Comparison of ENCODE assay signal across 1 cellular context in the genomic region with DNA sequence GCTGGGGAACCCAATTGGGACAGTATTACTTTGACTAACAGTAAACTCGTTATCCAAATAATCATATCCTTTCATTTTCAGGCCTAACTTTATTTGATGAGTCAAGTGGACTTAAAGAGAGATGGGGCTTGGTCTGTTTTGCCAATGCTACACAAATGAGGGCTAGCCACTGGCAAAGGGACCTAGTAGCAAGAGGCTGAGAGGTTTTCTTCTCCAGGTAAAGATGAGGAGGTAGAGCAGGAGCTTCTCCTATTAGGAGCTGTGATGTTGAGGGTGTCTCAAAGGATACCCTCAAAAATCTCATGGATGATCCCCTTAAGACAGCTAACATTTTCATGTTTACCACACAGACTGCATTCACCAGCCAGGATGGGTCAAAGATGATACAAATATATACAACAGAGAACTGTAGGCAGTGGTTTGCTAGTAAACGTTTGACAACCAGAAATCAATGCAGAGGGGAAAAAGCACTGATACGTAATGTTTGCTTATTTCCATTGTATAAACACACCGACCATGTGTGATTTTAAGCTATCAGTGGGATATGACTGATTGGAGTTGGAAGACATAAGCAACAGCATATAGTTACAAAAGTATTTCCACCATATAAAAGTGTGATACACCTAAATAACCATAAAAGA.
A peak's percentile ranks its signal among the peaks of the same experiment; 100 is the strongest.
TF ChIP-seq lines count a peak whose summit lies in the region.

No MANE protein-coding gene starts in this region.

TF ChIP-seq in HepG2, 621 proteins besides CTCF, POLR2A, EP300 and RAD21 (continued from another document and continues in another):
- TF ChIP-seq, protein P1, sequence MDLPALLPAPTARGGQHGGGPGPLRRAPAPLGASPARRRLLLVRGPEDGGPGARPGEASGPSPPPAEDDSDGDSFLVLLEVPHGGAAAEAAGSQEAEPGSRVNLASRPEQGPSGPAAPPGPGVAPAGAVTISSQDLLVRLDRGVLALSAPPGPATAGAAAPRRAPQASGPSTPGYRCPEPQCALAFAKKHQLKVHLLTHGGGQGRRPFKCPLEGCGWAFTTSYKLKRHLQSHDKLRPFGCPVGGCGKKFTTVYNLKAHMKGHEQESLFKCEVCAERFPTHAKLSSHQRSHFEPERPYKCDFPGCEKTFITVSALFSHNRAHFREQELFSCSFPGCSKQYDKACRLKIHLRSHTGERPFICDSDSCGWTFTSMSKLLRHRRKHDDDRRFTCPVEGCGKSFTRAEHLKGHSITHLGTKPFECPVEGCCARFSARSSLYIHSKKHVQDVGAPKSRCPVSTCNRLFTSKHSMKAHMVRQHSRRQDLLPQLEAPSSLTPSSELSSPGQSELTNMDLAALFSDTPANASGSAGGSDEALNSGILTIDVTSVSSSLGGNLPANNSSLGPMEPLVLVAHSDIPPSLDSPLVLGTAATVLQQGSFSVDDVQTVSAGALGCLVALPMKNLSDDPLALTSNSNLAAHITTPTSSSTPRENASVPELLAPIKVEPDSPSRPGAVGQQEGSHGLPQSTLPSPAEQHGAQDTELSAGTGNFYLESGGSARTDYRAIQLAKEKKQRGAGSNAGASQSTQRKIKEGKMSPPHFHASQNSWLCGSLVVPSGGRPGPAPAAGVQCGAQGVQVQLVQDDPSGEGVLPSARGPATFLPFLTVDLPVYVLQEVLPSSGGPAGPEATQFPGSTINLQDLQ (CRISPR knock-in tag; IDR thresholded peaks at IDR 0.05), result no peak
- TF ChIP-seq, protein P2, sequence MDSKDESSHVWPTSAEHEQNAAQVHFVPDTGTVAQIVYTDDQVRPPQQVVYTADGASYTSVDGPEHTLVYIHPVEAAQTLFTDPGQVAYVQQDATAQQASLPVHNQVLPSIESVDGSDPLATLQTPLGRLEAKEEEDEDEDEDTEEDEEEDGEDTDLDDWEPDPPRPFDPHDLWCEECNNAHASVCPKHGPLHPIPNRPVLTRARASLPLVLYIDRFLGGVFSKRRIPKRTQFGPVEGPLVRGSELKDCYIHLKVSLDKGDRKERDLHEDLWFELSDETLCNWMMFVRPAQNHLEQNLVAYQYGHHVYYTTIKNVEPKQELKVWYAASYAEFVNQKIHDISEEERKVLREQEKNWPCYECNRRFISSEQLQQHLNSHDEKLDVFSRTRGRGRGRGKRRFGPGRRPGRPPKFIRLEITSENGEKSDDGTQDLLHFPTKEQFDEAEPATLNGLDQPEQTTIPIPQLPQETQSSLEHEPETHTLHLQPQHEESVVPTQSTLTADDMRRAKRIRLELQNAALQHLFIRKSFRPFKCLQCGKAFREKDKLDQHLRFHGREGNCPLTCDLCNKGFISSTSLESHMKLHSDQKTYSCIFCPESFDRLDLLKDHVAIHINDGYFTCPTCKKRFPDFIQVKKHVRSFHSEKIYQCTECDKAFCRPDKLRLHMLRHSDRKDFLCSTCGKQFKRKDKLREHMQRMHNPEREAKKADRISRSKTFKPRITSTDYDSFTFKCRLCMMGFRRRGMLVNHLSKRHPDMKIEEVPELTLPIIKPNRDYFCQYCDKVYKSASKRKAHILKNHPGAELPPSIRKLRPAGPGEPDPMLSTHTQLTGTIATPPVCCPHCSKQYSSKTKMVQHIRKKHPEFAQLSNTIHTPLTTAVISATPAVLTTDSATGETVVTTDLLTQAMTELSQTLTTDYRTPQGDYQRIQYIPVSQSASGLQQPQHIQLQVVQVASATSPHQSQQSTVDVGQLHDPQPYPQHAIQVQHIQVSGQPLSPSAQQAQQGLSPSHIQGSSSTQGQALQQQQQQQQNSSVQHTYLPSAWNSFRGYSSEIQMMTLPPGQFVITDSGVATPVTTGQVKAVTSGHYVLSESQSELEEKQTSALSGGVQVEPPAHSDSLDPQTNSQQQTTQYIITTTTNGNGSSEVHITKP (CRISPR knock-in tag; IDR thresholded peaks at IDR 0.05; ENCODE audit: low read depth), result no peak
- no peak for TF ChIP-seq HIC2 (CRISPR knock-in tag; IDR thresholded peaks at IDR 0.05; ENCODE audit: low read depth)
- TF ChIP-seq MIER3 (CRISPR knock-in tag; IDR thresholded peaks at IDR 0.05; ENCODE audit: borderline replicate concordance), result no peak
- TF ChIP-seq ZBTB14 (CRISPR knock-in tag; IDR thresholded peaks at IDR 0.05), result no peak
- no peak for TF ChIP-seq ZFAT (CRISPR knock-in tag; conservative IDR thresholded peaks at IDR 0.05)
- 0 out of 2 replicates have a peak, but pooled peaks have one; percentile 13 for TF ChIP-seq HOXA3 (CRISPR knock-in tag; IDR thresholded peaks at IDR 0.05)
- no peak for TF ChIP-seq ZNF567 (CRISPR knock-in tag; IDR thresholded peaks at IDR 0.05; ENCODE audit: borderline replicate concordance)
- TF ChIP-seq ZNF17 (CRISPR knock-in tag; IDR thresholded peaks at IDR 0.05), result no peak
- no peak for TF ChIP-seq MTF2 (CRISPR knock-in tag; IDR thresholded peaks at IDR 0.05; ENCODE audit: borderline replicate concordance)
- no peak for TF ChIP-seq CBFB (CRISPR knock-in tag; IDR thresholded peaks at IDR 0.05)
- no peak for TF ChIP-seq EED (CRISPR knock-in tag; IDR thresholded peaks at IDR 0.05)
- TF ChIP-seq MLXIP (CRISPR knock-in tag; IDR thresholded peaks at IDR 0.05; ENCODE audit: borderline replicate concordance), result no peak
- TF ChIP-seq ZBTB20 (CRISPR knock-in tag; IDR thresholded peaks at IDR 0.05; ENCODE audit: borderline replicate concordance, low read depth), result no peak
- TF ChIP-seq, protein P3, sequence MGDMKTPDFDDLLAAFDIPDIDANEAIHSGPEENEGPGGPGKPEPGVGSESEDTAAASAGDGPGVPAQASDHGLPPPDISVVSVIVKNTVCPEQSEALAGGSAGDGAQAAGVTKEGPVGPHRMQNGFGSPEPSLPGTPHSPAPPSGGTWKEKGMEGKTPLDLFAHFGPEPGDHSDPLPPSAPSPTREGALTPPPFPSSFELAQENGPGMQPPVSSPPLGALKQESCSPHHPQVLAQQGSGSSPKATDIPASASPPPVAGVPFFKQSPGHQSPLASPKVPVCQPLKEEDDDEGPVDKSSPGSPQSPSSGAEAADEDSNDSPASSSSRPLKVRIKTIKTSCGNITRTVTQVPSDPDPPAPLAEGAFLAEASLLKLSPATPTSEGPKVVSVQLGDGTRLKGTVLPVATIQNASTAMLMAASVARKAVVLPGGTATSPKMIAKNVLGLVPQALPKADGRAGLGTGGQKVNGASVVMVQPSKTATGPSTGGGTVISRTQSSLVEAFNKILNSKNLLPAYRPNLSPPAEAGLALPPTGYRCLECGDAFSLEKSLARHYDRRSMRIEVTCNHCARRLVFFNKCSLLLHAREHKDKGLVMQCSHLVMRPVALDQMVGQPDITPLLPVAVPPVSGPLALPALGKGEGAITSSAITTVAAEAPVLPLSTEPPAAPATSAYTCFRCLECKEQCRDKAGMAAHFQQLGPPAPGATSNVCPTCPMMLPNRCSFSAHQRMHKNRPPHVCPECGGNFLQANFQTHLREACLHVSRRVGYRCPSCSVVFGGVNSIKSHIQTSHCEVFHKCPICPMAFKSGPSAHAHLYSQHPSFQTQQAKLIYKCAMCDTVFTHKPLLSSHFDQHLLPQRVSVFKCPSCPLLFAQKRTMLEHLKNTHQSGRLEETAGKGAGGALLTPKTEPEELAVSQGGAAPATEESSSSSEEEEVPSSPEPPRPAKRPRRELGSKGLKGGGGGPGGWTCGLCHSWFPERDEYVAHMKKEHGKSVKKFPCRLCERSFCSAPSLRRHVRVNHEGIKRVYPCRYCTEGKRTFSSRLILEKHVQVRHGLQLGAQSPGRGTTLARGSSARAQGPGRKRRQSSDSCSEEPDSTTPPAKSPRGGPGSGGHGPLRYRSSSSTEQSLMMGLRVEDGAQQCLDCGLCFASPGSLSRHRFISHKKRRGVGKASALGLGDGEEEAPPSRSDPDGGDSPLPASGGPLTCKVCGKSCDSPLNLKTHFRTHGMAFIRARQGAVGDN (CRISPR knock-in tag; IDR thresholded peaks at IDR 0.05), result no peak
- no peak for TF ChIP-seq ZNF577 (CRISPR knock-in tag; IDR thresholded peaks at IDR 0.05; ENCODE audit: borderline replicate concordance, low read depth)
- no peak for TF ChIP-seq ZSCAN20 (CRISPR knock-in tag; IDR thresholded peaks at IDR 0.05; ENCODE audit: borderline replicate concordance)
- TF ChIP-seq, protein P4, sequence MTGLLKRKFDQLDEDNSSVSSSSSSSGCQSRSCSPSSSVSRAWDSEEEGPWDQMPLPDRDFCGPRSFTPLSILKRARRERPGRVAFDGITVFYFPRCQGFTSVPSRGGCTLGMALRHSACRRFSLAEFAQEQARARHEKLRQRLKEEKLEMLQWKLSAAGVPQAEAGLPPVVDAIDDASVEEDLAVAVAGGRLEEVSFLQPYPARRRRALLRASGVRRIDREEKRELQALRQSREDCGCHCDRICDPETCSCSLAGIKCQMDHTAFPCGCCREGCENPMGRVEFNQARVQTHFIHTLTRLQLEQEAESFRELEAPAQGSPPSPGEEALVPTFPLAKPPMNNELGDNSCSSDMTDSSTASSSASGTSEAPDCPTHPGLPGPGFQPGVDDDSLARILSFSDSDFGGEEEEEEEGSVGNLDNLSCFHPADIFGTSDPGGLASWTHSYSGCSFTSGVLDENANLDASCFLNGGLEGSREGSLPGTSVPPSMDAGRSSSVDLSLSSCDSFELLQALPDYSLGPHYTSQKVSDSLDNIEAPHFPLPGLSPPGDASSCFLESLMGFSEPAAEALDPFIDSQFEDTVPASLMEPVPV (CRISPR knock-in tag; IDR thresholded peaks at IDR 0.05), result no peak
- TF ChIP-seq ZNF770 (CRISPR knock-in tag; IDR thresholded peaks at IDR 0.05), result no peak
- no peak for TF ChIP-seq ZNF569 (CRISPR knock-in tag; IDR thresholded peaks at IDR 0.05; ENCODE audit: borderline replicate concordance)
- TF ChIP-seq ZNF451 (CRISPR knock-in tag; IDR thresholded peaks at IDR 0.05), result no peak
- no peak for TF ChIP-seq NFE2L1 (CRISPR knock-in tag; IDR thresholded peaks at IDR 0.05; ENCODE audit: borderline replicate concordance)
- TF ChIP-seq ZNF570 (CRISPR knock-in tag; IDR thresholded peaks at IDR 0.05; ENCODE audit: borderline replicate concordance), result no peak
- TF ChIP-seq ATF1 (CRISPR knock-in tag; IDR thresholded peaks at IDR 0.05), result peak; percentile 65; the same call in 1 of the 2 replicates
- TF ChIP-seq SP2 (CRISPR knock-in tag; IDR thresholded peaks at IDR 0.05), result no peak
- no peak for TF ChIP-seq HOXA9 (CRISPR knock-in tag; IDR thresholded peaks at IDR 0.05; ENCODE audit: borderline replicate concordance)
- TF ChIP-seq ZFY (CRISPR knock-in tag; IDR thresholded peaks at IDR 0.05), result no peak
- TF ChIP-seq MEF2D (CRISPR knock-in tag; IDR thresholded peaks at IDR 0.05), result no peak
- no peak for TF ChIP-seq ZNF121 (CRISPR knock-in tag; IDR thresholded peaks at IDR 0.05)
- TF ChIP-seq PHF20 (CRISPR knock-in tag; IDR thresholded peaks at IDR 0.05), result no peak
- TF ChIP-seq KAT8 (CRISPR knock-in tag; IDR thresholded peaks at IDR 0.05), result no peak
- TF ChIP-seq MTF1 (CRISPR knock-in tag; IDR thresholded peaks at IDR 0.05), result no peak
- no peak for TF ChIP-seq ELF4 (CRISPR knock-in tag; IDR thresholded peaks at IDR 0.05; ENCODE audit: borderline replicate concordance)
